Comparison of ENCODE assay signal across 15 cellular contexts in genomic region chr5:128228506-128228905, GRCh38.
DNase-seq lines count a peak whose midpoint lies in the region; ATAC-seq, FAIRE-seq and TF ChIP-seq lines count a peak whose summit lies in the region.
"Had no signal": no experiment of that assay in that cellular context is flagged by ENCODE, and none has a peak within 500 bp of the region (broad histone marks: within the 10 kb centered on the region; RNA-seq: fewer than 3 reads in every experiment).

No MANE protein-coding gene starts in this region.

- H2AFZ ChIP-seq in PC-9, result peak overlapping the region; percentile 40; the same call in 1 of the 2 replicates

- POLR2A ChIA-PET in PC-9 (lab: Charles Lee; ENCODE audit: unreplicated experiment), result no interaction called here

- no peak for TF ChIP-seq CTCF in PC-9 (conservative IDR thresholded peaks at IDR 0.05)
- no peak for TF ChIP-seq CTCF in fibroblast of the aortic adventitia (IDR thresholded peaks at IDR 0.05; ENCODE audit: insufficient read depth, low read length)
- no peak for TF ChIP-seq CTCF in pancreas (IDR thresholded peaks at IDR 0.05)

- H3K4me3 ChIP-seq in PC-9 (no peak overlapping the region), fibroblast of the aortic adventitia (ENCODE audit: low read depth, low read length) (no peak overlapping the region), pancreas (no peak overlapping the region), H7 (ENCODE audit: insufficient read depth, low read depth, low read length) (no peak overlapping the region)
- H3K4me3 ChIP-seq: GM12878, SJCRH30, suprapubic skin had no signal

- intact Hi-C loops in PC-9 (cut with micrococcal nuclease; ENCODE audit: unreplicated experiment) (no loop called here), pancreas (cut with DNase I) (no loop called here)

- H3K9me2 ChIP-seq in PC-9 (ENCODE audit: insufficient read depth), result no peaks in the 10 kb centered on the region

- DNase-seq in EH (ENCODE audit: low read depth), result peak; percentile 63
- peak in 1 of 2 experiments; percentile 66 for DNase-seq in PC-9
- DNase-seq in fibroblast of the aortic adventitia (ENCODE audit: low read depth), result peak; percentile 91
- DNase-seq in pancreas, result no peak
- no peak for DNase-seq in H7
- no peak for DNase-seq in AML-193 (lab: John Stamatoyannopoulos, UW)
- DNase-seq: activated CD4-positive, alpha-beta memory T cell treated with anti-CD3 and anti-CD28 coated beads for 36 hours; DND-41; NCI-H2171 had no signal

- 22 to 25% methylated on average over 3 of the region's 3 CpGs for WGBS in pancreas, 2 donors

- peak overlapping the region; percentile 40 for H3K4me2 ChIP-seq in PC-9

- H3F3A ChIP-seq in PC-9 (ENCODE audit: insufficient read depth, low read depth), result no peaks in the 10 kb centered on the region

- CTCF ChIA-PET in PC-9 (lab: Charles Lee), result no interaction called here

- BruUV-seq in PC-9 (replicated peaks; lab: Mats Ljungman, UMichigan), result no TSS peak

- no peaks in the 10 kb centered on the region for H3K9me3 ChIP-seq in PC-9 (ENCODE audit: insufficient read depth, low read depth)
- no peaks in the 10 kb centered on the region for H3K9me3 ChIP-seq in pancreas
- H3K9me3 ChIP-seq: SJCRH30, suprapubic skin had no signal

- H3K27me3 ChIP-seq in PC-9 (ENCODE audit: insufficient read depth, low read depth), result no peaks in the 10 kb centered on the region
- no peaks in the 10 kb centered on the region for H3K27me3 ChIP-seq in pancreas
- no peaks in the 10 kb centered on the region for H3K27me3 ChIP-seq in H7 (ENCODE audit: control insufficient read depth, insufficient read depth, low read length)
- H3K27me3 ChIP-seq: foreskin keratinocyte, SJCRH30, suprapubic skin had no signal

- H3K79me2 ChIP-seq in PC-9 (ENCODE audit: low read depth), result no peaks in the 10 kb centered on the region

- no peaks in the 10 kb centered on the region for H4K20me1 ChIP-seq in PC-9 (ENCODE audit: insufficient read depth)

- H3K27ac ChIP-seq in PC-9, result peak overlapping the region; percentile 42
- H3K27ac ChIP-seq in pancreas, result no peak overlapping the region
- H3K27ac ChIP-seq: foreskin keratinocyte, SJCRH30, suprapubic skin had no signal

- FAIRE-seq in pancreas (lab: Jason Lieb, UNC), result no peak
- FAIRE-seq: GM12878 had no signal

- H3K36me3 ChIP-seq in PC-9 (ENCODE audit: low read depth) (no peaks in the 10 kb centered on the region), pancreas (no peaks in the 10 kb centered on the region), H7 (replicated peaks; ENCODE audit: control insufficient read depth, insufficient read depth, low read length) (no peaks in the 10 kb centered on the region)
- H3K36me3 ChIP-seq: SJCRH30, suprapubic skin had no signal

- ATAC-seq in pancreas (peak in 3 of 4 donors; percentile 19 to 47 (median 46)), GM21723 (IDR thresholded peaks at IDR 0.05; ENCODE audit: unreplicated experiment) (no peak), HG03159 (IDR thresholded peaks at IDR 0.05; ENCODE audit: unreplicated experiment) (no peak)
- ATAC-seq: GM12878 had no signal

- peaks cover 15% of the 10 kb centered on the region for H3K4me1 ChIP-seq in PC-9 (replicated peaks; ENCODE audit: insufficient read depth)
- H3K4me1 ChIP-seq in pancreas, result no peaks in the 10 kb centered on the region
- H3K4me1 ChIP-seq: foreskin keratinocyte had no signal

Comparison
In these comparisons a context has a peak if more than half of its experiments do, and no peak if none do; other contexts are left out.
1. DNase-seq: peak in EH (single experiment) and fibroblast of the aortic adventitia (single experiment); none in pancreas (0 of 6), H7 (single experiment) and AML-193 (0 of 2).
2. ATAC-seq: peak in pancreas (3 of 4); none in GM21723 (single experiment) and HG03159 (single experiment).